In the genomic region with DNA sequence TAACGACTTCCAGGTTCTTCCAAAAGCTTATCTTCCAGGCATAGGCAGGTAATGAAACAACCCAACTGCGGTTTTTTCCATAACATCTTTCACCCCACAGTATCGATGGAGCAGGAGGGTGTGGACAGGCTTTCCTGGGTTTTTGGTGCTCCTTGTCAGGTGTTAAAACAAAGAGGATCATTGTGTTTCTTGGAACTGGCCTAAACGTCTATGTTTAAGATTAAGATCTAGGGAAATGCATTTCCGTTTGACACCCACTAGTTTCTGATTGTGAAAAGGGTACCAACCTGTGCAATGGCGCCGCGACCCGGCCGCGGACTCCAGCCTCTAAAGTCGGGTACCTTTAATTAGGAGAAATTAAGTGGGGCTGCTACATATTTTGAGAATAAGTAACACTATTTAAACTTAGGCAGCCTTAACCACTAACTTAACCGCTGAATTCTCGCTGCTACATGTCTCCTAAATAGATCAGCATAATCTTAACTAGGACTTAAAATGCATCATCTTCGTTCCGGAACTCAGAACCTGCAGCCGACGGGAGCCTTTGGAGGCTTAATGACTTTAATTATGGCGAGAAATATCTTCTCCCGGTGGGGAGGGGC, we compare ENCODE assay signal across 8 cellular contexts. TPM values are rescaled to one million over a fixed set of nuclear protein-coding genes. Genes with fewer than 3 reads are reported as not detected.
DNase-seq lines count a peak whose midpoint lies in the region; ATAC-seq lines count a peak whose summit lies in the region.

No MANE protein-coding gene starts in this region.

- ATAC-seq in activated CD4-positive, alpha-beta T cell treated with anti-CD3 and anti-CD28 coated beads for 36 hours, result no peak
- ATAC-seq in left colon, result peak; percentile 46
- ATAC-seq in HG02870 (IDR thresholded peaks at IDR 0.05; ENCODE audit: unreplicated experiment), result no peak

- H3K9me3 Mint-ChIP-seq in activated CD4-positive, alpha-beta T cell treated with anti-CD3 and anti-CD28 coated beads for 36 hours (ENCODE audit: low read depth), result no peaks in the 10 kb centered on the region

- peak overlapping the region; percentile 44 for H3K27ac ChIP-seq in temporal lobe (ENCODE audit: low read depth, low read length)

- no peak overlapping the region for H3K4me3 Mint-ChIP-seq in activated CD4-positive, alpha-beta T cell treated with anti-CD3 and anti-CD28 coated beads for 36 hours

- CTCF ChIA-PET in activated CD4-positive, alpha-beta T cell treated with anti-CD3 and anti-CD28 coated beads for 36 hours (lab: Charles Lee), result no interaction called here

- POLR2A ChIA-PET in activated CD4-positive, alpha-beta T cell treated with anti-CD3 and anti-CD28 coated beads for 36 hours (lab: Charles Lee), result no interaction called here

- H3K27ac Mint-ChIP-seq in activated CD4-positive, alpha-beta T cell treated with anti-CD3 and anti-CD28 coated beads for 36 hours, result no peak overlapping the region

- H3K27me3 Mint-ChIP-seq in activated CD4-positive, alpha-beta T cell treated with anti-CD3 and anti-CD28 coated beads for 36 hours, result peaks cover 31% of the 10 kb centered on the region

- DNase-seq in activated CD4-positive, alpha-beta T cell treated with anti-CD3 and anti-CD28 coated beads for 36 hours, result peak; percentile 28
- no peak for DNase-seq in activated CD4-positive, alpha-beta T cell treated with anti-CD3 and anti-CD28 coated beads for 1 hour
- DNase-seq in astrocyte of the hippocampus (ENCODE audit: low read depth, low spot score), result peak; percentile 80
- DNase-seq in left colon, result peak in 1 of 2 donors; percentile 56
- no peak for DNase-seq in stimulated activated CD4-positive, alpha-beta T cell treated with anti-CD3 and anti-CD28 coated beads, Interleukin-2, amount 100 ng/mL, for 48 hours
- DNase-seq in NCI-H2171 (lab: John Stamatoyannopoulos, UW), result no peak

- no peaks in the 10 kb centered on the region for H3K36me3 Mint-ChIP-seq in activated CD4-positive, alpha-beta T cell treated with anti-CD3 and anti-CD28 coated beads for 36 hours (ENCODE audit: low read depth)

- H3K4me1 Mint-ChIP-seq in activated CD4-positive, alpha-beta T cell treated with anti-CD3 and anti-CD28 coated beads for 36 hours, result peaks cover 11% of the 10 kb centered on the region

- intact Hi-C loops in activated CD4-positive, alpha-beta T cell treated with anti-CD3 and anti-CD28 coated beads for 36 hours (cut with DNase I, micrococcal nuclease), result no loop called here
- intact Hi-C loops in left colon (cut with DNase I, micrococcal nuclease), result loop anchor here (10.0 kb wide), 2 partner anchors 75 to 175 kb away; no protein-coding TSS in a partner anchor

RNA-seq across cellular contexts. Expression of a gene that starts 31.5 kb away (rescaled TPM):
- not detected for total RNA-seq in activated CD4-positive, alpha-beta T cell treated with anti-CD3 and anti-CD28 coated beads for 36 hours
- total RNA-seq in left colon (not detected), temporal lobe (not detected)

RNA-seq across cellular contexts. Expression of a gene that starts 42.7 kb away (rescaled TPM):
- total RNA-seq in activated CD4-positive, alpha-beta T cell treated with anti-CD3 and anti-CD28 coated beads for 36 hours, result under 1 TPM; 0.11 to 0.30 TPM
- total RNA-seq in left colon (10 to 100 TPM; 24.0 to 38.7 TPM), temporal lobe (6.6 TPM)

Comparison
In these comparisons a context has a peak if more than half of its experiments do, and no peak if none do; other contexts are left out.
1. DNase-seq: peak in activated CD4-positive, alpha-beta T cell treated with anti-CD3 and anti-CD28 coated beads for 36 hours (single experiment) and astrocyte of the hippocampus (single experiment); none in activated CD4-positive, alpha-beta T cell treated with anti-CD3 and anti-CD28 coated beads for 1 hour (single experiment), stimulated activated CD4-positive, alpha-beta T cell treated with anti-CD3 and anti-CD28 coated beads, Interleukin-2, amount 100 ng/mL, for 48 hours (0 of 2) and NCI-H2171 (single experiment).
2. intact Hi-C loops: an anchor here in left colon (10.0 kb wide); none called in activated CD4-positive, alpha-beta T cell treated with anti-CD3 and anti-CD28 coated beads for 36 hours.